Comparison of ENCODE assay signal across 8 cellular contexts in the genomic region with DNA sequence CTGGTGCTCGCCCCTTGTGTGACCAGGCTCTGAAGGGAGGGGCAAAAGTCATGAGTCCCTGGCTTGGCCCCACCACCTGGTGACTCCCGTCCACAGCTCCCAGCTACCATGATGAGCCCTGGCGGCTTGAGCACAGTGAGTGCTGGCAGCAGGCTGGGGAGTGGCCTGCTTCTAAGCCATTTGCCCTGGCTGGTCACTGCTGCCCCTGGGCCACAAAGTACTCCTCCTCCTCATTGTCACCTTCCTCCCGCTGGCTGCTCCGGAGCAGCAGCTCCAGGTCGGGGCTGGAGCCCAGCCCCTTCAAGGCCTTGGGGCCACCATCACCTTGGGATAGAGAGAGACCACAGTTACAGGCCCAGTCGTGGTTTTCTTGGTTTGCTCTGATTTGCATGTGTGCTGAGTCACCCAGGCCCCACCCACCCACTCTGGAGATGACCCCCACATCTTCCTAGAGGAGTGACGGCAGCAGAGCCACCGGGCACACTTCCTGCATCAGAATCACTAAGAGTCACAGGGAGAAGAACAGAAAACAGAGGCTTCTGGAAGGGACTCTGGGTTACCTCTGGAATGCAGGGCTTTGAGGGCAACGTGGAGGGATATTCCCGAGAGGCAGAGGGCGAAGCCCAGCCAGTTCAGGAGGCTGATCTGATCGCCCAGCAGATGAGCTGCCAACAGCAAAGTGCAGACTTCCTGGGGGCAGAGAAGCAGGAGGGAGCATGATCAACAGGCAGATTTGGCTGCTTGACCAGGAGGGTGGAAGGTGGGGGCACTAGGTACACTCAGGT. TPM values are rescaled to one million over a fixed set of nuclear protein-coding genes. Genes with fewer than 3 reads are reported as not detected.
DNase-seq lines count a peak whose midpoint lies in the region; ATAC-seq and TF ChIP-seq lines count a peak whose summit lies in the region.

No MANE protein-coding gene starts in this region.

- TF ChIP-seq EP300 in SK-N-SH (IDR thresholded peaks at IDR 0.05; ENCODE audit: borderline replicate concordance in 1 of 2, low read depth in 1 of 2, low read length in 1 of 2) = no peak

- H3K9me3 ChIP-seq in SK-N-SH = no peaks in the 10 kb centered on the region

- H3F3A ChIP-seq in SK-N-SH (replicated peaks; ENCODE audit: insufficient read depth) = peaks cover 12% of the 10 kb centered on the region

- H3K36me3 Mint-ChIP-seq in stimulated activated naive CD8-positive, alpha-beta T cell treated with anti-CD3 and anti-CD28 coated beads, Interleukin-15, Interleukin-2, amounts not matched to agents 100 ng/mL and 50 ng/mL, for 24 hours (ENCODE audit: low read depth) = peaks cover 32% of the 10 kb centered on the region

- H3K27me3 Mint-ChIP-seq in stimulated activated naive CD8-positive, alpha-beta T cell treated with anti-CD3 and anti-CD28 coated beads, Interleukin-15, Interleukin-2, amounts not matched to agents 100 ng/mL and 50 ng/mL, for 24 hours = no peaks in the 10 kb centered on the region

- peaks cover 16 to 51% of the 10 kb centered on the region in 2 experiments; a peak in 3 of 4 replicates for H3K4me1 ChIP-seq in SK-N-SH (ENCODE audit: control insufficient read depth in 1 of 2, insufficient read depth in 2 of 2, low read depth in 1 of 2, low read length in 1 of 2)

- H3K4me3 ChIP-seq in SK-N-SH (ENCODE audit: low read depth in 2 of 2, low read length in 1 of 2) (no peak overlapping the region), fibroblast of mammary gland (ENCODE audit: control insufficient read depth, low read depth, low read length) (no peak overlapping the region)

- H2AFZ ChIP-seq in SK-N-SH (ENCODE audit: low read depth) = no peak overlapping the region

- H3K27ac Mint-ChIP-seq in stimulated activated naive CD8-positive, alpha-beta T cell treated with anti-CD3 and anti-CD28 coated beads, Interleukin-15, Interleukin-2, amounts not matched to agents 100 ng/mL and 50 ng/mL, for 24 hours = peak overlapping the region; percentile 86

- H3K79me2 ChIP-seq in SK-N-SH (ENCODE audit: insufficient read depth) = no peaks in the 10 kb centered on the region

- no peak for TF ChIP-seq RAD21 in SK-N-SH (IDR thresholded peaks at IDR 0.05; ENCODE audit: low read length)

- no peaks in the 10 kb centered on the region for H4K20me1 ChIP-seq in SK-N-SH (ENCODE audit: insufficient read depth)

- CTCF ChIA-PET in SK-N-SH (lab: Yijun Ruan, JAX) = interaction anchor here (0.6 to 11.6 kb wide), 13 partner anchors 9 to 219 kb away, joined by 3 to 219 read pairs (median 33); partner anchors contain the start of gene CDH22

- H3K9me3 Mint-ChIP-seq in stimulated activated naive CD8-positive, alpha-beta T cell treated with anti-CD3 and anti-CD28 coated beads, Interleukin-15, Interleukin-2, amounts not matched to agents 100 ng/mL and 50 ng/mL, for 24 hours = no peaks in the 10 kb centered on the region

- WGBS in SK-N-SH (ENCODE audit: low lambda C conversion rate) = 34% methylated on average over 10 of the region's 13 CpGs

- peak overlapping the region; percentile 64 for H3K9ac ChIP-seq in SK-N-SH

- H3K27me3 ChIP-seq in SK-N-SH (ENCODE audit: insufficient read depth) = no peaks in the 10 kb centered on the region

- peaks cover 17% of the 10 kb centered on the region for H3K4me1 Mint-ChIP-seq in stimulated activated naive CD8-positive, alpha-beta T cell treated with anti-CD3 and anti-CD28 coated beads, Interleukin-15, Interleukin-2, amounts not matched to agents 100 ng/mL and 50 ng/mL, for 24 hours (ENCODE audit: low read depth)

- no peaks in the 10 kb centered on the region for H3K9me2 ChIP-seq in SK-N-SH

- POLR2A ChIA-PET in SK-N-SH (lab: Yijun Ruan, JAX) = interaction anchor here (0.8 kb wide), 1 partner anchor 13 kb away, joined by 5 read pairs; no protein-coding TSS in a partner anchor

- ATAC-seq in HG02870 (IDR thresholded peaks at IDR 0.05; ENCODE audit: unreplicated experiment) = peak; percentile 59
- no peak for ATAC-seq in GM19455 (IDR thresholded peaks at IDR 0.05; ENCODE audit: unreplicated experiment)
- no peak for ATAC-seq in GM18909 (IDR thresholded peaks at IDR 0.05; ENCODE audit: poor library complexity, unreplicated experiment)

- TF ChIP-seq CTCF in SK-N-SH (IDR thresholded peaks at IDR 0.05) = no peak
- no peak for TF ChIP-seq CTCF in fibroblast of mammary gland (conservative IDR thresholded peaks at IDR 0.05; ENCODE audit: control insufficient read depth, insufficient read depth, low read depth, low read length)

- peaks cover 16 to 24% of the 10 kb centered on the region in 2 experiments for H3K36me3 ChIP-seq in SK-N-SH (replicated peaks in 1 of 2; ENCODE audit: control insufficient read depth in 1 of 2, insufficient read depth in 2 of 2, low read length in 1 of 2)

- H3K4me3 Mint-ChIP-seq in stimulated activated naive CD8-positive, alpha-beta T cell treated with anti-CD3 and anti-CD28 coated beads, Interleukin-15, Interleukin-2, amounts not matched to agents 100 ng/mL and 50 ng/mL, for 24 hours = no peak overlapping the region

- H3K27ac ChIP-seq in SK-N-SH (ENCODE audit: low read depth in 2 of 2, low read length in 1 of 2) = peak overlapping the region; percentile 36 to 81

- H3K4me2 ChIP-seq in SK-N-SH = peak overlapping the region; percentile 69; the same call in 1 of the 2 replicates

- DNase-seq in activated T-cell treated with anti-CD3 and anti-CD28 coated beads for 48 hours (ENCODE audit: low read depth) = peak; percentile 14
- no peak for DNase-seq in activated T-cell treated with anti-CD3 and anti-CD28 coated beads for 4 hours
- DNase-seq in SK-N-SH = no peak
- peak; percentile 93 for DNase-seq in fibroblast of mammary gland (ENCODE audit: low read depth)

TF ChIP-seq in SK-N-SH, 30 proteins besides CTCF, POLR2A, EP300 and RAD21:
- TF ChIP-seq RFX5 (IDR thresholded peaks at IDR 0.05; ENCODE audit: low read length) (no peak), ELF1 (IDR thresholded peaks at IDR 0.05) (peak; percentile 33; the same call in 1 of the 2 replicates), FOSL2 (IDR thresholded peaks at IDR 0.05; ENCODE audit: borderline replicate concordance, low read depth) (peak; percentile 21; the same call in 1 of the 2 replicates)
TF ChIP-seq in SK-N-SH: peak in this region for 2.

RNA-seq across cellular contexts. Expression of gene CDH22, which starts 42.1 kb away (rescaled TPM):
- 0.03 TPM in 1 of 2 replicates, not detected in the other for polyA plus RNA-seq in SK-N-SH (2012; rRNA removed)
- not detected in 2 replicates for polyA plus RNA-seq in SK-N-SH (2012; cell fraction: cytosol; rRNA removed)
- polyA plus RNA-seq in SK-N-SH (2012; cell fraction: nucleus; rRNA removed) = not detected in 2 replicates

RNA-seq across cellular contexts. Expression of gene ELMO2, which starts 56.0 kb away (rescaled TPM):
- polyA plus RNA-seq in SK-N-SH (2012; rRNA removed) = 32.1 and 38.5 TPM in 2 replicates
- polyA plus RNA-seq in SK-N-SH (2012; cell fraction: cytosol; rRNA removed) = 22.3 and 28.4 TPM in 2 replicates
- 50.3 and 60.9 TPM in 2 replicates for polyA plus RNA-seq in SK-N-SH (2012; cell fraction: nucleus; rRNA removed)

Comparison
In these comparisons a context has a peak if more than half of its experiments do, and no peak if none do; other contexts are left out.
1. DNase-seq: peak in activated T-cell treated with anti-CD3 and anti-CD28 coated beads for 48 hours (single experiment) and fibroblast of mammary gland (single experiment); none in activated T-cell treated with anti-CD3 and anti-CD28 coated beads for 4 hours (single experiment) and SK-N-SH (single experiment).